In the genomic region with DNA sequence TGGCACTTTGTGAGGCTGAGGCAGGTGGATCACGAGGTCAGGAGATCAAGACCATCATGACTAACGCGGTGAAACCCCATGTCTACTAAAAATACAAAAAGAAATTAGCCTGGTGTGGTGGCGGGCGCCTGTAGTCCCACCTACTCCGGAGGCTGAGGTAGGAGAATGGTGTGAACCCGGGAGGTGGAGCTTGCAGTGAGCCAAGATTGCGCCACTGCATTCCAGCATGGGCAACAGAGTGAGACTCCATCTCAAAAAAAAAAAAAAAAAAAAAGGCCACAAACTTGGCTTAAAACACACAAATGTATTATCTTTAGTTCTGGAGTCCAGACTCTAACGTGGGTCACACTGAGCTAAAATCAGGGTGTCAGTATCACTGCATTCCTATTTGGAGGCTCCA, we compare ENCODE assay signal across 8 cellular contexts. TPM values are rescaled to one million over a fixed set of nuclear protein-coding genes. Genes with fewer than 3 reads are reported as not detected.
"Had no signal": no experiment of that assay in that cellular context is flagged by ENCODE, and none has a peak within 500 bp of the region (broad histone marks: within the 10 kb centered on the region; RNA-seq: fewer than 3 reads in every experiment).

No MANE protein-coding gene starts in this region.

RNA-seq across cellular contexts. Expression of gene NPW, which starts 7.9 kb away (rescaled TPM):
- total RNA-seq: kidney; lower lobe of right lung; naive thymus-derived CD8-positive, alpha-beta T cell; occipital lobe; posterior vena cava; sigmoid colon; ureter had no signal
- polyA plus RNA-seq: immature natural killer cell; naive thymus-derived CD8-positive, alpha-beta T cell had no signal
